In the genomic region with DNA sequence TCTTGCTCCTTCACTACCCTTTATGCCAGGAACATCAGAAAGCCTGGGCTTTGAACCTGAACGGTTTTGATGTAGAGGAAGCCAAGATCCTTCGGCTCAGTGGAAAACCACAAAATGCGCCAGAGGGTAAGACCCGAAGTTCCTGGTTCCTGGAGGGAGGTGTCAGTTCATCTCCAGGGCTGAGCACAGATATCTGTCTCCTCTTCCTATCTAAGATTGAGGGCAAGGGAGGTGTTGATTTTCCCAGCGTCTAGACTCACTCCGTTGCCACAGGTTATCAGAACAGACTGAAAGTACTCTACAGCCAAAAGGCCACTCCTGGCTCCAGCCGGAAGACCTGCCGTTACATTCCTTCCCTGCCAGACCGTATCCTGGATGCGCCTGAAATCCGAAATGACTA, we compare ENCODE assay signal across 10 cellular contexts. TPM values are rescaled to one million over a fixed set of nuclear protein-coding genes. Genes with fewer than 3 reads are reported as not detected.
DNase-seq lines count a peak whose midpoint lies in the region; ATAC-seq, FAIRE-seq and TF ChIP-seq lines count a peak whose summit lies in the region.
"Had no signal": no experiment of that assay in that cellular context is flagged by ENCODE, and none has a peak within 500 bp of the region (broad histone marks: within the 10 kb centered on the region; RNA-seq: fewer than 3 reads in every experiment).

No MANE protein-coding gene starts in this region.

- POLR2A ChIA-PET in CD8-positive, alpha-beta T cell (lab: Charles Lee): no interaction called here
- POLR2A ChIA-PET in K562 (lab: Yijun Ruan, JAX): interaction anchor here (0.6 to 2.9 kb wide), 7 partner anchors 9 to 121 kb away, joined by 3 to 17 read pairs (median 3); partner anchors contain the start of gene ELOVL1
- POLR2A ChIA-PET in naive thymus-derived CD4-positive, alpha-beta T cell (lab: Charles Lee): interaction anchor here (0.8 to 2.5 kb wide), 2 partner anchors 8 to 111 kb away, joined by 3 to 16 read pairs; partner anchors contain the start of gene ELOVL1

- intact Hi-C loops in CD8-positive, alpha-beta T cell (cut with DNase I, micrococcal nuclease): loop anchor here (2.0 to 10.0 kb wide), 7 partner anchors 187 to 995 kb away; partner anchors contain the start of genes ATP6V0B (in 1 of the 2), B4GALT2 (in 1 of the 2), CFAP57 (in 1 of the 2) and DPH2 (in 1 of the 2)
- intact Hi-C loops in K562 (cut with micrococcal nuclease): loop anchor here (2.0 kb wide), 1 partner anchor 121 kb away; no protein-coding TSS in a partner anchor
- intact Hi-C loops in naive thymus-derived CD4-positive, alpha-beta T cell (cut with micrococcal nuclease): loop anchor here (2.0 to 10.0 kb wide), 8 partner anchors 62 to 1997 kb away; partner anchors contain the start of genes KDM4A (in 2 of the 2), ATP6V0B (in 1 of the 2), B4GALT2 (in 1 of the 2) and DPH2 (in 1 of the 2)

- H3K79me2 ChIP-seq in KMS-11 (ENCODE audit: insufficient read depth, low read depth) (peaks cover 23% of the 10 kb centered on the region), K562 (ENCODE audit: control insufficient read depth, insufficient read depth, low read length) (peaks cover 33% of the 10 kb centered on the region)

- peak overlapping the region; percentile 55; the same call in 1 of the 2 replicates for H3K9ac ChIP-seq in KMS-11
- peak overlapping the region; percentile 93 to 99 for H3K9ac ChIP-seq in K562 (ENCODE audit: insufficient read depth in 1 of 2, low read depth in 2 of 2, low read length in 2 of 2)

- CTCF ChIA-PET in CD8-positive, alpha-beta T cell (lab: Charles Lee): interaction anchor here (1.5 kb wide), 1 partner anchor 10 kb away, joined by 3 read pairs; no protein-coding TSS in a partner anchor
- CTCF ChIA-PET in K562 (lab: Yijun Ruan, JAX; ENCODE audit: low intra/inter-chr PET ratio): no interaction called here
- CTCF ChIA-PET in naive thymus-derived CD4-positive, alpha-beta T cell (lab: Charles Lee): no interaction called here

- H3K9me1 ChIP-seq in K562 (ENCODE audit: control insufficient read depth, insufficient read depth, low read length): peaks cover 11% of the 10 kb centered on the region

- H3K36me3 ChIP-seq in CD8-positive, alpha-beta T cell (ENCODE audit: insufficient read depth, low read length): peaks cover 13% of the 10 kb centered on the region
- no peaks in the 10 kb centered on the region for H3K36me3 ChIP-seq in KMS-11 (ENCODE audit: insufficient read depth)
- H3K36me3 ChIP-seq in K562 (ENCODE audit: control insufficient read depth, insufficient read depth, low read length): peaks cover 54% of the 10 kb centered on the region
- H3K36me3 ChIP-seq in naive thymus-derived CD4-positive, alpha-beta T cell (ENCODE audit: control insufficient read depth in 2 of 3, insufficient read depth in 3 of 3, low read length in 3 of 3): peaks cover 1 to 28% (median 10%) of the 10 kb centered on the region in 3 experiments

- H3K4me2 ChIP-seq in KMS-11: peak overlapping the region; percentile 70
- peak overlapping the region; percentile 95 for H3K4me2 ChIP-seq in K562 (ENCODE audit: insufficient read depth, low read length)

- BruUV-seq in K562 (replicated peaks; lab: Mats Ljungman, UMichigan): no TSS peak

- no peak overlapping the region for H3K27ac Mint-ChIP-seq in CD8-positive, alpha-beta T cell
- H3K27ac Mint-ChIP-seq in naive thymus-derived CD4-positive, alpha-beta T cell: peak overlapping the region in 5 of 9 donors; percentile 12 to 81 (median 64)

- in situ Hi-C loops in K562 (cut with MboI): no loop called here

- WGBS in K562 (ENCODE audit: insufficient coverage, low coverage, missing lambda C conversion rate): 9% methylated on average over 11 of the region's 11 CpGs

- TF ChIP-seq POLR2A in K562 (conservative IDR thresholded peaks at IDR 0.05): no peak

- no peaks in the 10 kb centered on the region for H3K27me3 Mint-ChIP-seq in CD8-positive, alpha-beta T cell (ENCODE audit: low read depth)
- no peaks in the 10 kb centered on the region for H3K27me3 Mint-ChIP-seq in naive thymus-derived CD4-positive, alpha-beta T cell

- H2AFZ ChIP-seq in KMS-11 (ENCODE audit: low read depth) (no peak overlapping the region), K562 (ENCODE audit: low read depth, low read length) (0 out of 2 replicates have a peak overlapping the region, but pooled peaks have one; percentile 43)

- FAIRE-seq in K562 (lab: Jason Lieb, UNC): no peak
- FAIRE-seq: GM19239 had no signal

- peak overlapping the region; percentile 89 for H3K4me3 Mint-ChIP-seq in CD8-positive, alpha-beta T cell
- H3K4me3 Mint-ChIP-seq in naive thymus-derived CD4-positive, alpha-beta T cell: peak overlapping the region; percentile 52 to 97 (median 75)

- H3K4me1 Mint-ChIP-seq in CD8-positive, alpha-beta T cell (ENCODE audit: low read depth): peaks cover 15% of the 10 kb centered on the region
- H3K4me1 Mint-ChIP-seq in naive thymus-derived CD4-positive, alpha-beta T cell: peaks cover 10 to 57% (median 20%) of the 10 kb centered on the region in 7 donors

- H3K27me3 ChIP-seq in CD8-positive, alpha-beta T cell (ENCODE audit: insufficient read depth, low read length): no peaks in the 10 kb centered on the region
- H3K27me3 ChIP-seq in KMS-11 (ENCODE audit: insufficient read depth, low read depth) (no peaks in the 10 kb centered on the region), K562 (ENCODE audit: control insufficient read depth in 2 of 2, insufficient read depth in 2 of 2, low read length in 2 of 2) (no peaks in the 10 kb centered on the region)
- no peaks in the 10 kb centered on the region for H3K27me3 ChIP-seq in naive thymus-derived CD4-positive, alpha-beta T cell (ENCODE audit: control insufficient read depth in 2 of 2, insufficient read depth in 2 of 2, low read length in 2 of 2)

- no peak overlapping the region for H3K27ac ChIP-seq in CD8-positive, alpha-beta T cell (ENCODE audit: low read depth, low read length)
- H3K27ac ChIP-seq in KMS-11 (no peak overlapping the region), K562 (ENCODE audit: extremely low read depth, low read depth, low read length) (peak overlapping the region; percentile 90)
- H3K27ac ChIP-seq in naive thymus-derived CD4-positive, alpha-beta T cell (ENCODE audit: low read depth, low read length): no peak overlapping the region

- H3K4me1 ChIP-seq in CD8-positive, alpha-beta T cell (ENCODE audit: insufficient read depth, low read length): peaks cover 12% of the 10 kb centered on the region
- H3K4me1 ChIP-seq in KMS-11 (ENCODE audit: low read depth, poor library complexity, severe bottlenecking) (peaks cover 23% of the 10 kb centered on the region), K562 (replicated peaks in 1 of 2; ENCODE audit: control insufficient read depth in 2 of 2, insufficient read depth in 2 of 2, low read length in 2 of 2) (peaks cover 25 to 36% of the 10 kb centered on the region in 2 experiments)
- H3K4me1 ChIP-seq in naive thymus-derived CD4-positive, alpha-beta T cell (ENCODE audit: control insufficient read depth in 2 of 2, insufficient read depth in 2 of 2, low read length in 2 of 2): peaks cover 5 to 10% of the 10 kb centered on the region in 2 donors

- no peak overlapping the region for H3K4me3 ChIP-seq in CD8-positive, alpha-beta T cell (ENCODE audit: low read depth, low read length)
- H3K4me3 ChIP-seq in KMS-11 (IDR thresholded peaks at IDR 0.05; ENCODE audit: insufficient read depth, low read depth, low read length): peak overlapping the region; percentile 71
- peak overlapping the region; percentile 83 for H3K4me3 ChIP-seq in K562
- H3K4me3 ChIP-seq in naive thymus-derived CD4-positive, alpha-beta T cell (ENCODE audit: low read length): no peak overlapping the region

- no peaks in the 10 kb centered on the region for H3K9me3 Mint-ChIP-seq in CD8-positive, alpha-beta T cell
- no peaks in the 10 kb centered on the region for H3K9me3 Mint-ChIP-seq in naive thymus-derived CD4-positive, alpha-beta T cell

- no peak for TF ChIP-seq EP300 in K562 (IDR thresholded peaks at IDR 0.05; ENCODE audit: low read length)

- H4K20me1 ChIP-seq in KMS-11 (ENCODE audit: insufficient read depth): no peaks in the 10 kb centered on the region
- H4K20me1 ChIP-seq in K562 (replicated peaks; ENCODE audit: control insufficient read depth, insufficient read depth, low read length): no peaks in the 10 kb centered on the region; the same call in 1 of the 2 replicates

- ATAC-seq in CD8-positive, alpha-beta T cell: no peak
- ATAC-seq in K562: no peak
- ATAC-seq in naive thymus-derived CD4-positive, alpha-beta T cell: no peak

- TF ChIP-seq RAD21 in K562 (CRISPR knock-in tag; conservative IDR thresholded peaks at IDR 0.05 in 1 of 2, IDR thresholded peaks at IDR 0.05 in 1 of 2): no peak

- no peak for TF ChIP-seq CTCF in CD8-positive, alpha-beta T cell (IDR thresholded peaks at IDR 0.05)
- TF ChIP-seq CTCF in KMS-11 (conservative IDR thresholded peaks at IDR 0.05; ENCODE audit: low read depth, low read length) (no peak), K562 (IDR thresholded peaks at IDR 0.05 in 2 of 3, conservative IDR thresholded peaks at IDR 0.05 in 1 of 3; ENCODE audit: insufficient read depth in 2 of 3, low read depth in 1 of 3, low read length in 3 of 3) (no peak)

- H3K36me3 Mint-ChIP-seq in CD8-positive, alpha-beta T cell: peaks cover 34% of the 10 kb centered on the region
- H3K36me3 Mint-ChIP-seq in naive thymus-derived CD4-positive, alpha-beta T cell: peaks cover 5 to 46% (median 5%) of the 10 kb centered on the region in 5 donors

- DNase-seq in CD8-positive, alpha-beta T cell: no peak
- DNase-seq in K562 (ENCODE audit: extremely low read depth in 1 of 4, low spot score in 3 of 4) (peak in 1 of 4 experiments; percentile 36), NCI-H2171 treated with DMSO at 0.1 percent for 48 hours (lab: John Stamatoyannopoulos, UW) (no peak), DMS79 (lab: John Stamatoyannopoulos, UW) (no peak), anterior cingulate cortex (lab: John Stamatoyannopoulos, UW) (no peak), occipital lobe (lab: John Stamatoyannopoulos, UW) (no peak)
- DNase-seq in naive thymus-derived CD4-positive, alpha-beta T cell: no peak

- no peaks in the 10 kb centered on the region for H3K9me3 ChIP-seq in CD8-positive, alpha-beta T cell (ENCODE audit: low read length)
- H3K9me3 ChIP-seq in K562 (replicated peaks; ENCODE audit: control insufficient read depth, insufficient read depth, low read depth, low read length): no peaks in the 10 kb centered on the region
- no peaks in the 10 kb centered on the region for H3K9me3 ChIP-seq in naive thymus-derived CD4-positive, alpha-beta T cell (ENCODE audit: control insufficient read depth in 2 of 3, low read length in 3 of 3)

RNA-seq across cellular contexts. Expression of gene CDC20, which starts 0.9 kb away (rescaled TPM):
- total RNA-seq in CD8-positive, alpha-beta T cell: 1 to 10 TPM in 1 of 2 experiments, under 1 TPM in 1; 0.92 to 1.3 TPM
- total RNA-seq in K562 (2011; cell fraction: chromatin; rRNA removed; ENCODE audit: low replicate concordance): 81.3 and 180 TPM in 2 replicates
- total RNA-seq in K562 (2011; cell fraction: nucleolus; rRNA removed): 147 and 157 TPM in 2 replicates
- total RNA-seq in K562 (2011; cell fraction: nucleoplasm; rRNA removed): 103 and 116 TPM in 2 replicates
- total RNA-seq in K562 (2014; rRNA removed) (183 and 244 TPM in 2 replicates), K562 (2014; rRNA removed; fragmentation: Illumina TruSeq; extraction: Trizol) (94.5 and 106 TPM in 2 replicates), K562 (2015; rRNA removed; fragmentation: Illumina TruSeq; extraction: Trizol) (121 and 131 TPM in 2 replicates), K562 (2021) (212 and 224 TPM in 2 replicates), occipital lobe (4.2 TPM)
- polyA plus RNA-seq in K562 (2011; rRNA removed) (92.8 and 173 TPM in 2 replicates), K562 (2014; fragmentation: Illumina TruSeq; extraction: Trizol) (178 and 197 TPM in 2 replicates), K562 (2014; fragmentation: Nextera tagmentation; extraction: Ambion mirVana) (10 to 100 TPM; 45.2 to 70.6 TPM), K562 (2014; rRNA removed) (141 and 146 TPM in 2 replicates)
- 185 and 280 TPM in 2 replicates for polyA plus RNA-seq in K562 (2011; cell fraction: cytosol; rRNA removed)
- polyA plus RNA-seq in K562 (2011; cell fraction: nucleus; rRNA removed): 254 and 290 TPM in 2 replicates
- 207 and 277 TPM in 2 replicates for polyA plus RNA-seq in K562 (2012)
- 115 and 154 TPM in 2 replicates for polyA minus RNA-seq in K562 (2011; rRNA and poly(A)+ RNA removed)
- polyA minus RNA-seq in K562 (2011; cell fraction: cytosol; rRNA and poly(A)+ RNA removed): 157 and 191 TPM in 2 replicates
- 40.5 and 60.9 TPM in 2 replicates for polyA minus RNA-seq in K562 (2011; cell fraction: nucleus; rRNA and poly(A)+ RNA removed)
- 100 to 1,000 TPM in 1 of 5 experiments, 1 to 10 TPM in 1, under 1 TPM in 3; 0.38 to 101 (median 0.78) TPM for total RNA-seq in naive thymus-derived CD4-positive, alpha-beta T cell
- not detected for polyA plus RNA-seq in naive thymus-derived CD4-positive, alpha-beta T cell

RNA-seq across cellular contexts. Expression of gene ELOVL1, which starts 8.1 kb away (rescaled TPM):
- 10 to 100 TPM; 24.6 to 25.6 TPM for total RNA-seq in CD8-positive, alpha-beta T cell
- 99.9 and 173 TPM in 2 replicates for total RNA-seq in K562 (2011; cell fraction: chromatin; rRNA removed; ENCODE audit: low replicate concordance)
- total RNA-seq in K562 (2011; cell fraction: nucleolus; rRNA removed): 189 and 197 TPM in 2 replicates
- total RNA-seq in K562 (2011; cell fraction: nucleoplasm; rRNA removed): 151 and 160 TPM in 2 replicates
- total RNA-seq in K562 (2014; rRNA removed) (53.4 and 73.1 TPM in 2 replicates), K562 (2014; rRNA removed; fragmentation: Illumina TruSeq; extraction: Trizol) (48.1 and 51.0 TPM in 2 replicates), K562 (2015; rRNA removed; fragmentation: Illumina TruSeq; extraction: Trizol) (65.3 and 66.6 TPM in 2 replicates), K562 (2021) (66.8 and 73.2 TPM in 2 replicates), occipital lobe (7.0 TPM)
- polyA plus RNA-seq in K562 (2011; rRNA removed) (157 and 159 TPM in 2 replicates), K562 (2014; fragmentation: Illumina TruSeq; extraction: Trizol) (108 and 120 TPM in 2 replicates), K562 (2014; fragmentation: Nextera tagmentation; extraction: Ambion mirVana) (100 to 1,000 TPM in 1 of 2 experiments, 10 to 100 TPM in 1; 70.3 to 147 TPM), K562 (2014; rRNA removed) (74.0 and 82.4 TPM in 2 replicates)
- 165 and 200 TPM in 2 replicates for polyA plus RNA-seq in K562 (2011; cell fraction: cytosol; rRNA removed)
- 181 and 189 TPM in 2 replicates for polyA plus RNA-seq in K562 (2011; cell fraction: nucleus; rRNA removed)
- polyA plus RNA-seq in K562 (2012): 78.5 and 117 TPM in 2 replicates
- 50.4 and 62.9 TPM in 2 replicates for polyA minus RNA-seq in K562 (2011; rRNA and poly(A)+ RNA removed)
- polyA minus RNA-seq in K562 (2011; cell fraction: cytosol; rRNA and poly(A)+ RNA removed): 24.4 and 41.4 TPM in 2 replicates
- 19.5 and 32.4 TPM in 2 replicates for polyA minus RNA-seq in K562 (2011; cell fraction: nucleus; rRNA and poly(A)+ RNA removed)
- 10 to 100 TPM; 25.9 to 65.3 (median 32.3) TPM for total RNA-seq in naive thymus-derived CD4-positive, alpha-beta T cell
- 10 to 100 TPM; 46.8 to 55.1 TPM for polyA plus RNA-seq in naive thymus-derived CD4-positive, alpha-beta T cell

RNA-seq across cellular contexts. Expression of gene MPL, which starts 22.1 kb away (rescaled TPM):
- total RNA-seq in CD8-positive, alpha-beta T cell: not detected
- not detected in 2 replicates for total RNA-seq in K562 (2011; cell fraction: chromatin; rRNA removed; ENCODE audit: low replicate concordance)
- total RNA-seq in K562 (2011; cell fraction: nucleolus; rRNA removed): not detected in 2 replicates
- total RNA-seq in K562 (2011; cell fraction: nucleoplasm; rRNA removed): not detected in 2 replicates
- total RNA-seq in K562 (2014; rRNA removed): not detected in 2 replicates
- total RNA-seq in K562 (2014; rRNA removed; fragmentation: Illumina TruSeq; extraction: Trizol): not detected in 2 replicates
- not detected in 2 replicates for total RNA-seq in K562 (2015; rRNA removed; fragmentation: Illumina TruSeq; extraction: Trizol)
- not detected in 2 replicates for total RNA-seq in K562 (2021)
- polyA plus RNA-seq in K562 (2011; rRNA removed): not detected in 2 replicates
- polyA plus RNA-seq in K562 (2011; cell fraction: cytosol; rRNA removed): not detected in 2 replicates
- polyA plus RNA-seq in K562 (2011; cell fraction: nucleus; rRNA removed): not detected in 2 replicates
- polyA plus RNA-seq in K562 (2012): not detected in 2 replicates
- polyA plus RNA-seq in K562 (2014; fragmentation: Illumina TruSeq; extraction: Trizol): not detected in 2 replicates
- not detected for polyA plus RNA-seq in K562 (2014; fragmentation: Nextera tagmentation; extraction: Ambion mirVana)
- not detected in 2 replicates for polyA plus RNA-seq in K562 (2014; rRNA removed)
- not detected in 2 replicates for polyA minus RNA-seq in K562 (2011; rRNA and poly(A)+ RNA removed)
- polyA minus RNA-seq in K562 (2011; cell fraction: cytosol; rRNA and poly(A)+ RNA removed): not detected in 2 replicates
- not detected in 2 replicates for polyA minus RNA-seq in K562 (2011; cell fraction: nucleus; rRNA and poly(A)+ RNA removed)
- total RNA-seq in naive thymus-derived CD4-positive, alpha-beta T cell: under 1 TPM in 2 of 5 experiments, not detected in 3; 0.21 to 0.98 TPM
- not detected for polyA plus RNA-seq in naive thymus-derived CD4-positive, alpha-beta T cell
- not detected for total RNA-seq in occipital lobe
- total RNA-seq: temporal lobe had no signal

RNA-seq across cellular contexts. Expression of gene MED8, which starts 29.9 kb away (rescaled TPM):
- 10 to 100 TPM; 18.8 to 20.2 TPM for total RNA-seq in CD8-positive, alpha-beta T cell
- 84.8 and 86.1 TPM in 2 replicates for total RNA-seq in K562 (2011; cell fraction: chromatin; rRNA removed; ENCODE audit: low replicate concordance)
- 36.7 and 38.5 TPM in 2 replicates for total RNA-seq in K562 (2011; cell fraction: nucleolus; rRNA removed)
- total RNA-seq in K562 (2011; cell fraction: nucleoplasm; rRNA removed): 68.3 and 88.3 TPM in 2 replicates
- total RNA-seq in K562 (2014; rRNA removed) (51.5 and 51.7 TPM in 2 replicates), K562 (2014; rRNA removed; fragmentation: Illumina TruSeq; extraction: Trizol) (52.7 and 56.4 TPM in 2 replicates), K562 (2015; rRNA removed; fragmentation: Illumina TruSeq; extraction: Trizol) (51.7 and 52.1 TPM in 2 replicates), K562 (2021) (57.7 and 60.7 TPM in 2 replicates), occipital lobe (20.7 TPM)
- polyA plus RNA-seq in K562 (2011; rRNA removed) (23.0 and 30.9 TPM in 2 replicates), K562 (2014; fragmentation: Illumina TruSeq; extraction: Trizol) (55.3 and 60.3 TPM in 2 replicates), K562 (2014; fragmentation: Nextera tagmentation; extraction: Ambion mirVana) (100 to 1,000 TPM; 104 to 120 TPM), K562 (2014; rRNA removed) (32.3 and 37.6 TPM in 2 replicates)
- 19.9 and 32.8 TPM in 2 replicates for polyA plus RNA-seq in K562 (2011; cell fraction: cytosol; rRNA removed)
- 44.6 and 77.2 TPM in 2 replicates for polyA plus RNA-seq in K562 (2011; cell fraction: nucleus; rRNA removed)
- polyA plus RNA-seq in K562 (2012): 57.3 and 73.4 TPM in 2 replicates
- 25.5 and 32.5 TPM in 2 replicates for polyA minus RNA-seq in K562 (2011; rRNA and poly(A)+ RNA removed)
- polyA minus RNA-seq in K562 (2011; cell fraction: cytosol; rRNA and poly(A)+ RNA removed): 13.7 and 19.7 TPM in 2 replicates
- polyA minus RNA-seq in K562 (2011; cell fraction: nucleus; rRNA and poly(A)+ RNA removed): 20.7 and 50.4 TPM in 2 replicates
- 10 to 100 TPM; 14.5 to 37.8 (median 30.1) TPM for total RNA-seq in naive thymus-derived CD4-positive, alpha-beta T cell
- polyA plus RNA-seq in naive thymus-derived CD4-positive, alpha-beta T cell: 10 to 100 TPM; 28.8 to 53.8 TPM

RNA-seq across cellular contexts. Expression of gene SZT2, which starts 30.0 kb away (rescaled TPM):
- 10 to 100 TPM; 57.0 to 64.4 TPM for total RNA-seq in CD8-positive, alpha-beta T cell
- total RNA-seq in K562 (2011; cell fraction: chromatin; rRNA removed; ENCODE audit: low replicate concordance): 328 and 537 TPM in 2 replicates
- total RNA-seq in K562 (2011; cell fraction: nucleolus; rRNA removed): 162 and 172 TPM in 2 replicates
- total RNA-seq in K562 (2011; cell fraction: nucleoplasm; rRNA removed): 193 and 226 TPM in 2 replicates
- 9.2 and 11.5 TPM in 2 replicates for total RNA-seq in K562 (2014; rRNA removed)
- 12.8 and 14.5 TPM in 2 replicates for total RNA-seq in K562 (2014; rRNA removed; fragmentation: Illumina TruSeq; extraction: Trizol)
- 14.4 and 15.8 TPM in 2 replicates for total RNA-seq in K562 (2015; rRNA removed; fragmentation: Illumina TruSeq; extraction: Trizol)
- total RNA-seq in K562 (2021): 27.0 and 31.0 TPM in 2 replicates
- polyA plus RNA-seq in K562 (2011; rRNA removed): 9.1 and 14.4 TPM in 2 replicates
- 5.5 and 7.0 TPM in 2 replicates for polyA plus RNA-seq in K562 (2011; cell fraction: cytosol; rRNA removed)
- polyA plus RNA-seq in K562 (2011; cell fraction: nucleus; rRNA removed): 89.3 and 112 TPM in 2 replicates
- polyA plus RNA-seq in K562 (2012): 12.1 and 24.7 TPM in 2 replicates
- 14.7 and 15.1 TPM in 2 replicates for polyA plus RNA-seq in K562 (2014; fragmentation: Illumina TruSeq; extraction: Trizol)
- polyA plus RNA-seq in K562 (2014; fragmentation: Nextera tagmentation; extraction: Ambion mirVana): 1 to 10 TPM in 1 of 2 experiments, under 1 TPM in 1; 0.88 to 1.3 TPM
- polyA plus RNA-seq in K562 (2014; rRNA removed): 16.7 and 18.4 TPM in 2 replicates
- polyA minus RNA-seq in K562 (2011; rRNA and poly(A)+ RNA removed): 54.3 and 67.1 TPM in 2 replicates
- 8.7 and 15.7 TPM in 2 replicates for polyA minus RNA-seq in K562 (2011; cell fraction: cytosol; rRNA and poly(A)+ RNA removed)
- 52.0 and 88.4 TPM in 2 replicates for polyA minus RNA-seq in K562 (2011; cell fraction: nucleus; rRNA and poly(A)+ RNA removed)
- total RNA-seq in naive thymus-derived CD4-positive, alpha-beta T cell: 100 to 1,000 TPM in 4 of 5 experiments, 10 to 100 TPM in 1; 80.5 to 153 (median 131) TPM
- 1 to 10 TPM; 4.4 to 8.9 TPM for polyA plus RNA-seq in naive thymus-derived CD4-positive, alpha-beta T cell
- 17.3 TPM for total RNA-seq in occipital lobe

Comparison
In these comparisons a context has a peak if more than half of its experiments do, and no peak if none do; other contexts are left out.
1. H3K4me3 ChIP-seq: peak in KMS-11 (single experiment) and K562 (single experiment); none in CD8-positive, alpha-beta T cell (single experiment) and naive thymus-derived CD4-positive, alpha-beta T cell (single experiment).